Comparison of ENCODE assay signal across 1 cellular context in the genomic region with DNA sequence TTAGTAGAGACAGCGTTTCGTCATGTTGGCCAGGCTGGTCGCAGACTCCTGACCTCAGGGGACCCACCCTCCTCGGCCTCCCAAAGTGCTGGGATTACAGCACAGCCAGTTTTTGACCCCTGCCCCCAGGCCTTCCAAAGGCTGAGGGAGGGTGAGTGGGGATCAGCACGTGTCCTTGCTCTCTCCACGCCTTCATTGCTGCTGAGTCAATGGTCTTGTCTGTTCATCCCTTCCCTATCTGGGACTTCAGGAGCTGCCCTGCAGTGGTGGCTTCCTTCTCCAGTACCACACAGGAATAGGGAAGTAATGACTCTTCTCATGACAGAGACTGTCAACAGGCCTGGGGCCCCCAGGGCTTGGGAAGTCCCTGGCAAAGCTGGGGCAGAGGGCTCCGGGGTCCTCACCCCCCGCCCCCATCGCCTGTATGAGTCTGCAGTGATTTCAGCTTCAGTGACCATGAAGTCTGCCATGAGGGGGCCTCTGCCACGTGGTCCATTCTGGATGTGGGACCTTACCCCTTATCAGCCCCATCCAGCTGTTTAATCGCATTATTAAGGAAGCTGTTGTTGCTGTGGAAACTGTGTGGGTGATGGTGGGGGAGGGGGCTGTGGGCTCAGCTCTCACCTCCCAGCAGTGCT.
TF ChIP-seq lines count a peak whose summit lies in the region.

No MANE protein-coding gene starts in this region.

TF ChIP-seq in HepG2, 621 proteins besides CTCF, POLR2A, EP300 and RAD21 (continued from another document and continues in another):
- TF ChIP-seq, protein P1, sequence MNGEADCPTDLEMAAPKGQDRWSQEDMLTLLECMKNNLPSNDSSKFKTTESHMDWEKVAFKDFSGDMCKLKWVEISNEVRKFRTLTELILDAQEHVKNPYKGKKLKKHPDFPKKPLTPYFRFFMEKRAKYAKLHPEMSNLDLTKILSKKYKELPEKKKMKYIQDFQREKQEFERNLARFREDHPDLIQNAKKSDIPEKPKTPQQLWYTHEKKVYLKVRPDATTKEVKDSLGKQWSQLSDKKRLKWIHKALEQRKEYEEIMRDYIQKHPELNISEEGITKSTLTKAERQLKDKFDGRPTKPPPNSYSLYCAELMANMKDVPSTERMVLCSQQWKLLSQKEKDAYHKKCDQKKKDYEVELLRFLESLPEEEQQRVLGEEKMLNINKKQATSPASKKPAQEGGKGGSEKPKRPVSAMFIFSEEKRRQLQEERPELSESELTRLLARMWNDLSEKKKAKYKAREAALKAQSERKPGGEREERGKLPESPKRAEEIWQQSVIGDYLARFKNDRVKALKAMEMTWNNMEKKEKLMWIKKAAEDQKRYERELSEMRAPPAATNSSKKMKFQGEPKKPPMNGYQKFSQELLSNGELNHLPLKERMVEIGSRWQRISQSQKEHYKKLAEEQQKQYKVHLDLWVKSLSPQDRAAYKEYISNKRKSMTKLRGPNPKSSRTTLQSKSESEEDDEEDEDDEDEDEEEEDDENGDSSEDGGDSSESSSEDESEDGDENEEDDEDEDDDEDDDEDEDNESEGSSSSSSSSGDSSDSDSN (CRISPR knock-in tag; IDR thresholded peaks at IDR 0.05) = peak; percentile 51
- TF ChIP-seq ZNF850 (CRISPR knock-in tag; conservative IDR thresholded peaks at IDR 0.05) (no peak), HIVEP1 (CRISPR knock-in tag; IDR thresholded peaks at IDR 0.05) (no peak), ZNF451 (CRISPR knock-in tag; IDR thresholded peaks at IDR 0.05) (0 out of 2 replicates have a peak, but pooled peaks have one; percentile 41), ZNF160 (CRISPR knock-in tag; IDR thresholded peaks at IDR 0.05) (no peak), ZMYM2 (CRISPR knock-in tag; IDR thresholded peaks at IDR 0.05) (0 out of 2 replicates have a peak, but pooled peaks have one; percentile 57), STAG1 (CRISPR knock-in tag; IDR thresholded peaks at IDR 0.05) (no peak), NR2F2 (IDR thresholded peaks at IDR 0.05; ENCODE audit: borderline replicate concordance, low read depth) (peak; percentile 82), ZNF674 (CRISPR knock-in tag; IDR thresholded peaks at IDR 0.05; ENCODE audit: low read depth) (no peak), KAT8 (CRISPR knock-in tag; IDR thresholded peaks at IDR 0.05) (no peak), SAP130 (CRISPR knock-in tag; IDR thresholded peaks at IDR 0.05; ENCODE audit: low read depth) (peak; percentile 87), ZNF282 (IDR thresholded peaks at IDR 0.05; ENCODE audit: partially characterized antibody) (no peak), ZNF556 (CRISPR knock-in tag; IDR thresholded peaks at IDR 0.05; ENCODE audit: borderline replicate concordance) (no peak), ZNF33A (CRISPR knock-in tag; IDR thresholded peaks at IDR 0.05; ENCODE audit: borderline replicate concordance) (no peak), ZNF431 (CRISPR knock-in tag; IDR thresholded peaks at IDR 0.05; ENCODE audit: borderline replicate concordance, low read depth) (no peak), NR2F6 (IDR thresholded peaks at IDR 0.05) (peak; percentile 95), NR2F6 (CRISPR knock-in tag; IDR thresholded peaks at IDR 0.05) (peak; percentile 97), ZNF781 (CRISPR knock-in tag; IDR thresholded peaks at IDR 0.05; ENCODE audit: borderline replicate concordance, not compliant biosample characterization) (no peak), SNAPC2 (CRISPR knock-in tag; IDR thresholded peaks at IDR 0.05) (peak; percentile 55; the same call in 1 of the 2 replicates)
- TF ChIP-seq, protein P2, sequence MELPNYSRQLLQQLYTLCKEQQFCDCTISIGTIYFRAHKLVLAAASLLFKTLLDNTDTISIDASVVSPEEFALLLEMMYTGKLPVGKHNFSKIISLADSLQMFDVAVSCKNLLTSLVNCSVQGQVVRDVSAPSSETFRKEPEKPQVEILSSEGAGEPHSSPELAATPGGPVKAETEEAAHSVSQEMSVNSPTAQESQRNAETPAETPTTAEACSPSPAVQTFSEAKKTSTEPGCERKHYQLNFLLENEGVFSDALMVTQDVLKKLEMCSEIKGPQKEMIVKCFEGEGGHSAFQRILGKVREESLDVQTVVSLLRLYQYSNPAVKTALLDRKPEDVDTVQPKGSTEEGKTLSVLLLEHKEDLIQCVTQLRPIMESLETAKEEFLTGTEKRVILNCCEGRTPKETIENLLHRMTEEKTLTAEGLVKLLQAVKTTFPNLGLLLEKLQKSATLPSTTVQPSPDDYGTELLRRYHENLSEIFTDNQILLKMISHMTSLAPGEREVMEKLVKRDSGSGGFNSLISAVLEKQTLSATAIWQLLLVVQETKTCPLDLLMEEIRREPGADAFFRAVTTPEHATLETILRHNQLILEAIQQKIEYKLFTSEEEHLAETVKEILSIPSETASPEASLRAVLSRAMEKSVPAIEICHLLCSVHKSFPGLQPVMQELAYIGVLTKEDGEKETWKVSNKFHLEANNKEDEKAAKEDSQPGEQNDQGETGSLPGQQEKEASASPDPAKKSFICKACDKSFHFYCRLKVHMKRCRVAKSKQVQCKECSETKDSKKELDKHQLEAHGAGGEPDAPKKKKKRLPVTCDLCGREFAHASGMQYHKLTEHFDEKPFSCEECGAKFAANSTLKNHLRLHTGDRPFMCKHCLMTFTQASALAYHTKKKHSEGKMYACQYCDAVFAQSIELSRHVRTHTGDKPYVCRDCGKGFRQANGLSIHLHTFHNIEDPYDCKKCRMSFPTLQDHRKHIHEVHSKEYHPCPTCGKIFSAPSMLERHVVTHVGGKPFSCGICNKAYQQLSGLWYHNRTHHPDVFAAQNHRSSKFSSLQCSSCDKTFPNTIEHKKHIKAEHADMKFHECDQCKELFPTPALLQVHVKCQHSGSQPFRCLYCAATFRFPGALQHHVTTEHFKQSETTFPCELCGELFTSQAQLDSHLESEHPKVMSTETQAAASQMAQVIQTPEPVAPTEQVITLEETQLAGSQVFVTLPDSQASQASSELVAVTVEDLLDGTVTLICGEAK (IDR thresholded peaks at IDR 0.05) = no peak
- TF ChIP-seq, protein P2 (CRISPR knock-in tag; IDR thresholded peaks at IDR 0.05) = no peak
- TF ChIP-seq, protein P3, sequence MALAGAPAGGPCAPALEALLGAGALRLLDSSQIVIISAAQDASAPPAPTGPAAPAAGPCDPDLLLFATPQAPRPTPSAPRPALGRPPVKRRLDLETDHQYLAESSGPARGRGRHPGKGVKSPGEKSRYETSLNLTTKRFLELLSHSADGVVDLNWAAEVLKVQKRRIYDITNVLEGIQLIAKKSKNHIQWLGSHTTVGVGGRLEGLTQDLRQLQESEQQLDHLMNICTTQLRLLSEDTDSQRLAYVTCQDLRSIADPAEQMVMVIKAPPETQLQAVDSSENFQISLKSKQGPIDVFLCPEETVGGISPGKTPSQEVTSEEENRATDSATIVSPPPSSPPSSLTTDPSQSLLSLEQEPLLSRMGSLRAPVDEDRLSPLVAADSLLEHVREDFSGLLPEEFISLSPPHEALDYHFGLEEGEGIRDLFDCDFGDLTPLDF (CRISPR knock-in tag; IDR thresholded peaks at IDR 0.05) = no peak
- TF ChIP-seq, protein P4, sequence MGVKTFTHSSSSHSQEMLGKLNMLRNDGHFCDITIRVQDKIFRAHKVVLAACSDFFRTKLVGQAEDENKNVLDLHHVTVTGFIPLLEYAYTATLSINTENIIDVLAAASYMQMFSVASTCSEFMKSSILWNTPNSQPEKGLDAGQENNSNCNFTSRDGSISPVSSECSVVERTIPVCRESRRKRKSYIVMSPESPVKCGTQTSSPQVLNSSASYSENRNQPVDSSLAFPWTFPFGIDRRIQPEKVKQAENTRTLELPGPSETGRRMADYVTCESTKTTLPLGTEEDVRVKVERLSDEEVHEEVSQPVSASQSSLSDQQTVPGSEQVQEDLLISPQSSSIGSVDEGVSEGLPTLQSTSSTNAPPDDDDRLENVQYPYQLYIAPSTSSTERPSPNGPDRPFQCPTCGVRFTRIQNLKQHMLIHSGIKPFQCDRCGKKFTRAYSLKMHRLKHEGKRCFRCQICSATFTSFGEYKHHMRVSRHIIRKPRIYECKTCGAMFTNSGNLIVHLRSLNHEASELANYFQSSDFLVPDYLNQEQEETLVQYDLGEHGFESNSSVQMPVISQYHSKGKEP (CRISPR knock-in tag; IDR thresholded peaks at IDR 0.05) = no peak
- TF ChIP-seq, protein P5, sequence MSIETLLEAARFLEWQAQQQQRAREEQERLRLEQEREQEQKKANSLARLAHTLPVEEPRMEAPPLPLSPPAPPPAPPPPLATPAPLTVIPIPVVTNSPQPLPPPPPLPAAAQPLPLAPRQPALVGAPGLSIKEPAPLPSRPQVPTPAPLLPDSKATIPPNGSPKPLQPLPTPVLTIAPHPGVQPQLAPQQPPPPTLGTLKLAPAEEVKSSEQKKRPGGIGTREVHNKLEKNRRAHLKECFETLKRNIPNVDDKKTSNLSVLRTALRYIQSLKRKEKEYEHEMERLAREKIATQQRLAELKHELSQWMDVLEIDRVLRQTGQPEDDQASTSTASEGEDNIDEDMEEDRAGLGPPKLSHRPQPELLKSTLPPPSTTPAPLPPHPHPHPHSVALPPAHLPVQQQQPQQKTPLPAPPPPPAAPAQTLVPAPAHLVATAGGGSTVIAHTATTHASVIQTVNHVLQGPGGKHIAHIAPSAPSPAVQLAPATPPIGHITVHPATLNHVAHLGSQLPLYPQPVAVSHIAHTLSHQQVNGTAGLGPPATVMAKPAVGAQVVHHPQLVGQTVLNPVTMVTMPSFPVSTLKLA (IDR thresholded peaks at IDR 0.05) = no peak; the same call in none of the 2 replicates
- TF ChIP-seq, protein P6, sequence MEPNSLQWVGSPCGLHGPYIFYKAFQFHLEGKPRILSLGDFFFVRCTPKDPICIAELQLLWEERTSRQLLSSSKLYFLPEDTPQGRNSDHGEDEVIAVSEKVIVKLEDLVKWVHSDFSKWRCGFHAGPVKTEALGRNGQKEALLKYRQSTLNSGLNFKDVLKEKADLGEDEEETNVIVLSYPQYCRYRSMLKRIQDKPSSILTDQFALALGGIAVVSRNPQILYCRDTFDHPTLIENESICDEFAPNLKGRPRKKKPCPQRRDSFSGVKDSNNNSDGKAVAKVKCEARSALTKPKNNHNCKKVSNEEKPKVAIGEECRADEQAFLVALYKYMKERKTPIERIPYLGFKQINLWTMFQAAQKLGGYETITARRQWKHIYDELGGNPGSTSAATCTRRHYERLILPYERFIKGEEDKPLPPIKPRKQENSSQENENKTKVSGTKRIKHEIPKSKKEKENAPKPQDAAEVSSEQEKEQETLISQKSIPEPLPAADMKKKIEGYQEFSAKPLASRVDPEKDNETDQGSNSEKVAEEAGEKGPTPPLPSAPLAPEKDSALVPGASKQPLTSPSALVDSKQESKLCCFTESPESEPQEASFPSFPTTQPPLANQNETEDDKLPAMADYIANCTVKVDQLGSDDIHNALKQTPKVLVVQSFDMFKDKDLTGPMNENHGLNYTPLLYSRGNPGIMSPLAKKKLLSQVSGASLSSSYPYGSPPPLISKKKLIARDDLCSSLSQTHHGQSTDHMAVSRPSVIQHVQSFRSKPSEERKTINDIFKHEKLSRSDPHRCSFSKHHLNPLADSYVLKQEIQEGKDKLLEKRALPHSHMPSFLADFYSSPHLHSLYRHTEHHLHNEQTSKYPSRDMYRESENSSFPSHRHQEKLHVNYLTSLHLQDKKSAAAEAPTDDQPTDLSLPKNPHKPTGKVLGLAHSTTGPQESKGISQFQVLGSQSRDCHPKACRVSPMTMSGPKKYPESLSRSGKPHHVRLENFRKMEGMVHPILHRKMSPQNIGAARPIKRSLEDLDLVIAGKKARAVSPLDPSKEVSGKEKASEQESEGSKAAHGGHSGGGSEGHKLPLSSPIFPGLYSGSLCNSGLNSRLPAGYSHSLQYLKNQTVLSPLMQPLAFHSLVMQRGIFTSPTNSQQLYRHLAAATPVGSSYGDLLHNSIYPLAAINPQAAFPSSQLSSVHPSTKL (CRISPR knock-in tag; IDR thresholded peaks at IDR 0.05) = peak; percentile 90
- TF ChIP-seq, protein P7, sequence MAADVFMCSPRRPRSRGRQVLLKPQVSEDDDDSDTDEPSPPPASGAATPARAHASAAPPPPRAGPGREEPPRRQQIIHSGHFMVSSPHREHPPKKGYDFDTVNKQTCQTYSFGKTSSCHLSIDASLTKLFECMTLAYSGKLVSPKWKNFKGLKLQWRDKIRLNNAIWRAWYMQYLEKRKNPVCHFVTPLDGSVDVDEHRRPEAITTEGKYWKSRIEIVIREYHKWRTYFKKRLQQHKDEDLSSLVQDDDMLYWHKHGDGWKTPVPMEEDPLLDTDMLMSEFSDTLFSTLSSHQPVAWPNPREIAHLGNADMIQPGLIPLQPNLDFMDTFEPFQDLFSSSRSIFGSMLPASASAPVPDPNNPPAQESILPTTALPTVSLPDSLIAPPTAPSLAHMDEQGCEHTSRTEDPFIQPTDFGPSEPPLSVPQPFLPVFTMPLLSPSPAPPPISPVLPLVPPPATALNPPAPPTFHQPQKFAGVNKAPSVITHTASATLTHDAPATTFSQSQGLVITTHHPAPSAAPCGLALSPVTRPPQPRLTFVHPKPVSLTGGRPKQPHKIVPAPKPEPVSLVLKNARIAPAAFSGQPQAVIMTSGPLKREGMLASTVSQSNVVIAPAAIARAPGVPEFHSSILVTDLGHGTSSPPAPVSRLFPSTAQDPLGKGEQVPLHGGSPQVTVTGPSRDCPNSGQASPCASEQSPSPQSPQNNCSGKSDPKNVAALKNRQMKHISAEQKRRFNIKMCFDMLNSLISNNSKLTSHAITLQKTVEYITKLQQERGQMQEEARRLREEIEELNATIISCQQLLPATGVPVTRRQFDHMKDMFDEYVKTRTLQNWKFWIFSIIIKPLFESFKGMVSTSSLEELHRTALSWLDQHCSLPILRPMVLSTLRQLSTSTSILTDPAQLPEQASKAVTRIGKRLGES (CRISPR knock-in tag; IDR thresholded peaks at IDR 0.05; ENCODE audit: borderline replicate concordance) = no peak
